ENCODE assay signal across 8 cellular contexts in the genomic region with DNA sequence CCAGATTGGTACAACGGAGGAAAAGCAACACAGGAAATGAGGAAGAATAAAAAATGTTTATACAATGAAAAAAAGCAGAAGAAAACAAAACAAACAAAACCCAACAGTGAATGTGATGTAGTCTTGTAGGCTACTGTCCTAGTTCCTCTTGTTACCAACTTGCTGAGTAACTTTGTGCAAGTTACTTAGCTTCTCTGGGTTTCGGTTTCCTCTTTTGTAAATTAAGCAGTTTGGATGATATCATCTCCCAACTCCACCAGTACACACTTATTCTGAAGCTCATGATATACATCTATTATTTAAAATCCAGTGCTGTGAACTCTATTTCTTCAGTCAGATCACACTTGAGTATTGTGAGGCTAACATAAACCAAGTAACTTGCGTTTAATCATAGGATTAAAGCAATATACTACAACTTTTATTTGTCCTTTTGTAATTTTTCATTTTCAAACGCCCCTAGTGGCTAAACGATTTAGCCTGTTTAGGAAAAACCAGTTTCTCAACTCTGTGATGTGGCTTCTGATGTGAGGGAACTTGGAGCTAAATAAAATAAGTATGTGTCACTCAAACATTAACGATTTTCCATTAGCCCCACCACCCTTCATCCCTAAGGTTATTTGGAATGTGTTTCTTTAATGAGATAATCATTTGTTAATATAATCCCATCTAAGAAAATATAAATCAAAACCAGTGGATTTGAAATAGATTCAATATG. TPM values are rescaled to one million over a fixed set of nuclear protein-coding genes. Genes with fewer than 3 reads are reported as not detected.
A peak's percentile ranks its signal among the peaks of the same experiment; 100 is the strongest.
DNase-seq lines count a peak whose midpoint lies in the region; ATAC-seq, FAIRE-seq and TF ChIP-seq lines count a peak whose summit lies in the region.

No MANE protein-coding gene starts in this region.

- TF ChIP-seq EP300 in HepG2 (IDR thresholded peaks at IDR 0.05; ENCODE audit: low read depth in 2 of 2, low read length in 2 of 2) (no peak), HepG2 (CRISPR knock-in tag; IDR thresholded peaks at IDR 0.05; ENCODE audit: borderline replicate concordance) (no peak)

- FAIRE-seq in HepG2 (lab: Jason Lieb, UNC) = no peak

- WGBS in HepG2 (ENCODE audit: low lambda C conversion rate) = 5% methylated on average over 6 of the region's 6 CpGs
- 12 to 15% methylated on average over 6 of the region's 6 CpGs for WGBS in thyroid gland, 2 donors

- H3K4me3 ChIP-seq in AG04450 (ENCODE audit: low read depth, low read length) = no peak overlapping the region
- no peak overlapping the region; the same call in 1 of the 2 replicates for H3K4me3 ChIP-seq in GM12864 (ENCODE audit: low read depth, low read length)
- no peak overlapping the region for H3K4me3 ChIP-seq in astrocyte of the cerebellum (ENCODE audit: low read depth, low read length)
- H3K4me3 ChIP-seq in HepG2 (replicated peaks in 1 of 3; ENCODE audit: insufficient read depth in 1 of 3, low read depth in 2 of 3, low read length in 3 of 3) = peak overlapping the region; percentile 57 to 81 (median 57); a peak in 5 of 6 replicates
- H3K4me3 ChIP-seq in thyroid gland (replicated peaks in 1 of 3) = no peak overlapping the region

- peak overlapping the region; percentile 99 for H3K4me2 ChIP-seq in HepG2 (ENCODE audit: low read depth, low read length)

- no peaks in the 10 kb centered on the region for H3K27me3 ChIP-seq in AG04450 (ENCODE audit: control insufficient read depth, insufficient read depth, low read length)
- H3K27me3 ChIP-seq in HepG2 (ENCODE audit: control insufficient read depth in 1 of 2, insufficient read depth in 2 of 2, low read length in 2 of 2) = no peaks in the 10 kb centered on the region; a peak in 1 of 5 replicates
- H3K27me3 ChIP-seq in thyroid gland = no peaks in the 10 kb centered on the region

- peaks cover 45% of the 10 kb centered on the region for H3K79me2 ChIP-seq in HepG2 (ENCODE audit: insufficient read depth, low read length)

- CTCF ChIA-PET in AG04450 (lab: Charles Lee) (interaction anchor here (0.6 to 2.6 kb wide), 27 partner anchors 9 to 231 kb away, joined by 3 to 13 read pairs (median 4); a partner anchor contains a TSS), HepG2 (lab: Yijun Ruan, JAX; ENCODE audit: low intra/inter-chr PET ratio, low total read pairs) (no interaction called here)

- intact Hi-C loops in HepG2 (cut with micrococcal nuclease; ENCODE audit: unreplicated experiment) (no loop called here), thyroid gland (cut with DNase I) (no loop called here)

- TF ChIP-seq CTCF in AG04450 (IDR thresholded peaks at IDR 0.05; ENCODE audit: low read depth, low read length) (peak; percentile 78), GM12864 (IDR thresholded peaks at IDR 0.05; ENCODE audit: low read depth, low read length, missing control alignments) (peak; percentile 68), astrocyte of the cerebellum (IDR thresholded peaks at IDR 0.05; ENCODE audit: low read depth, low read length, missing control alignments) (peak; percentile 71), HepG2 (CRISPR knock-in tag; IDR thresholded peaks at IDR 0.05) (peak; percentile 54), thyroid gland (IDR thresholded peaks at IDR 0.05) (peak; percentile 62 to 93 (median 70))

- in situ Hi-C loops in astrocyte of the cerebellum (cut with HindIII; ENCODE audit: low sequenced_read_pairs) (loop anchor here (10.0 kb wide), 1 partner anchor 62 kb away; a partner anchor contains a TSS), HepG2 (cut with HindIII; ENCODE audit: extremely low pct_ligation_motif_present, low pct_unique_long_range_greater_than_20kb) (no loop called here)

- peaks cover 13% of the 10 kb centered on the region for H4K20me1 ChIP-seq in HepG2 (ENCODE audit: insufficient read depth, low read length)

- H3K9me3 ChIP-seq in AG04450 (ENCODE audit: control insufficient read depth, insufficient read depth, low read length) (no peaks in the 10 kb centered on the region; the same call in 1 of the 2 replicates), HepG2 (ENCODE audit: low read length) (no peaks in the 10 kb centered on the region), thyroid gland (no peaks in the 10 kb centered on the region)

- peak overlapping the region; percentile 93 for H2AFZ ChIP-seq in HepG2 (ENCODE audit: low read length)

- peak overlapping the region; percentile 94 for H3K9ac ChIP-seq in HepG2 (ENCODE audit: insufficient read depth, low read depth, low read length)

- POLR2A ChIA-PET in AG04450 (lab: Yijun Ruan, JAX) (interaction anchor here (0.6 to 1.4 kb wide), 4 partner anchors 9 to 544 kb away, joined by 3 to 5 read pairs (median 4); no protein-coding TSS in a partner anchor), HepG2 (lab: Yijun Ruan, JAX) (interaction anchor here (0.7 to 6.5 kb wide), 11 partner anchors 9 to 93 kb away, joined by 4 to 46 read pairs (median 16); a partner anchor contains a TSS)

- no peak for TF ChIP-seq RAD21 in HepG2 (CRISPR knock-in tag; IDR thresholded peaks at IDR 0.05)

- H3K4me1 ChIP-seq in HepG2 (ENCODE audit: insufficient read depth, low read length) = peaks cover 66% of the 10 kb centered on the region
- peaks cover 22 to 38% of the 10 kb centered on the region in 2 donors for H3K4me1 ChIP-seq in thyroid gland

- ATAC-seq in HepG2 = no peak

- DNase-seq in AG04450 (ENCODE audit: low read depth, low spot score) = no peak
- peak; percentile 83 for DNase-seq in GM12864 (ENCODE audit: low read depth)
- peak; percentile 87 for DNase-seq in NCI-H510A treated with DMSO at 0.1 percent for 48 hours (lab: John Stamatoyannopoulos, UW)
- no peak for DNase-seq in astrocyte of the cerebellum (ENCODE audit: low read depth)
- DNase-seq in HepG2 (ENCODE audit: low spot score) = peak; percentile 52
- DNase-seq in thyroid gland = no peak
- no peak for DNase-seq in HPDE6-E6E7 (ENCODE audit: extremely low spot score)
- no peak for DNase-seq in amygdala (lab: John Stamatoyannopoulos, UW)

- H3K36me3 ChIP-seq in HepG2 (replicated peaks in 1 of 2; ENCODE audit: control insufficient read depth in 1 of 2, insufficient read depth in 2 of 2, low read length in 2 of 2) = peaks cover 4 to 8% of the 10 kb centered on the region in 2 experiments; a peak in 4 of 5 replicates
- H3K36me3 ChIP-seq in thyroid gland = peaks cover 8 to 12% of the 10 kb centered on the region in 2 donors

- BruUV-seq in HepG2 (replicated peaks; lab: Mats Ljungman, UMichigan) = no TSS peak

- TF ChIP-seq POLR2A in HepG2 (IDR thresholded peaks at IDR 0.05; ENCODE audit: insufficient read depth in 1 of 2, low read depth in 2 of 2, low read length in 2 of 2) (no peak), thyroid gland (IDR thresholded peaks at IDR 0.05) (no peak)

- H3K27ac ChIP-seq in AG04450 (ENCODE audit: low read depth, low read length) (no peak overlapping the region), HepG2 (ENCODE audit: extremely low read length, insufficient read depth, low read length) (peak overlapping the region; percentile 93), thyroid gland (peak overlapping the region; percentile 98 to 100 (median 100))

RNA-seq across cellular contexts. Expression of a gene that starts 1.4 kb away (rescaled TPM):
- polyA plus RNA-seq in AG04450 (2011; rRNA removed) = 11.1 and 11.4 TPM in 2 replicates
- 11.3 and 13.7 TPM in 2 replicates for polyA minus RNA-seq in AG04450 (2011; rRNA and poly(A)+ RNA removed)
- total RNA-seq in HepG2 (2016; rRNA removed; fragmentation: Illumina TruSeq; extraction: Trizol) = 28.6 and 33.0 TPM in 2 replicates
- 37.2 and 44.0 TPM in 2 replicates for total RNA-seq in HepG2 (2016; cell fraction: cytosol; rRNA removed; fragmentation: Illumina TruSeq; extraction: Trizol; ENCODE audit: low read depth)
- 21.2 and 33.0 TPM in 2 replicates for total RNA-seq in HepG2 (2016; cell fraction: insoluble cytoplasmic fraction; rRNA removed; fragmentation: Illumina TruSeq; extraction: Trizol)
- total RNA-seq in HepG2 (2016; cell fraction: membrane; rRNA removed; fragmentation: Illumina TruSeq; extraction: Trizol) = 58.6 and 59.5 TPM in 2 replicates
- 38.6 and 43.6 TPM in 2 replicates for total RNA-seq in HepG2 (2016; cell fraction: nucleus; rRNA removed; fragmentation: Illumina TruSeq; extraction: Trizol)
- 30.7 and 31.6 TPM in 2 replicates for polyA plus RNA-seq in HepG2 (2011; rRNA removed)
- polyA plus RNA-seq in HepG2 (2011; cell fraction: cytosol; rRNA removed) = 18.7 and 21.7 TPM in 2 replicates
- 50.0 and 56.4 TPM in 2 replicates for polyA plus RNA-seq in HepG2 (2011; cell fraction: nucleus; rRNA removed)
- polyA plus RNA-seq in HepG2 (2012) = 20.8 and 23.9 TPM in 2 replicates
- polyA plus RNA-seq in HepG2 (2016; cell fraction: cytosol; fragmentation: Illumina TruSeq; extraction: Trizol; ENCODE audit: low read depth) = 55.3 and 62.7 TPM in 2 replicates
- polyA plus RNA-seq in HepG2 (2016; cell fraction: insoluble cytoplasmic fraction; fragmentation: Illumina TruSeq; extraction: Trizol; ENCODE audit: low read depth) = 28.7 and 35.1 TPM in 2 replicates
- polyA plus RNA-seq in HepG2 (2016; cell fraction: membrane; fragmentation: Illumina TruSeq; extraction: Trizol; ENCODE audit: low read depth) = 64.7 and 69.9 TPM in 2 replicates
- polyA plus RNA-seq in HepG2 (2016; cell fraction: nucleus; fragmentation: Illumina TruSeq; extraction: Trizol; ENCODE audit: insufficient read depth, low read depth) = 52.8 and 60.0 TPM in 2 replicates
- polyA minus RNA-seq in HepG2 (2011; rRNA and poly(A)+ RNA removed; ENCODE audit: low replicate concordance) = 24.3 and 28.1 TPM in 2 replicates
- 10.4 and 14.9 TPM in 2 replicates for polyA minus RNA-seq in HepG2 (2011; cell fraction: cytosol; rRNA and poly(A)+ RNA removed)
- 78.9 and 91.3 TPM in 2 replicates for polyA minus RNA-seq in HepG2 (2011; cell fraction: nucleus; rRNA and poly(A)+ RNA removed)
- total RNA-seq in thyroid gland = 10 to 100 TPM; 32.5 to 61.4 (median 47.9) TPM

RNA-seq across cellular contexts. Expression of a gene that starts 18.2 kb away (rescaled TPM):
- 12.4 and 16.8 TPM in 2 replicates for polyA plus RNA-seq in AG04450 (2011; rRNA removed)
- polyA minus RNA-seq in AG04450 (2011; rRNA and poly(A)+ RNA removed) = 9.2 and 17.0 TPM in 2 replicates
- total RNA-seq in HepG2 (2016; rRNA removed; fragmentation: Illumina TruSeq; extraction: Trizol) = 93.6 and 95.6 TPM in 2 replicates
- 31.6 and 39.5 TPM in 2 replicates for total RNA-seq in HepG2 (2016; cell fraction: cytosol; rRNA removed; fragmentation: Illumina TruSeq; extraction: Trizol; ENCODE audit: low read depth)
- total RNA-seq in HepG2 (2016; cell fraction: insoluble cytoplasmic fraction; rRNA removed; fragmentation: Illumina TruSeq; extraction: Trizol) = 94.0 and 98.0 TPM in 2 replicates
- total RNA-seq in HepG2 (2016; cell fraction: membrane; rRNA removed; fragmentation: Illumina TruSeq; extraction: Trizol) = 35.0 and 44.2 TPM in 2 replicates
- total RNA-seq in HepG2 (2016; cell fraction: nucleus; rRNA removed; fragmentation: Illumina TruSeq; extraction: Trizol) = 44.3 and 48.9 TPM in 2 replicates
- 59.9 and 93.0 TPM in 2 replicates for polyA plus RNA-seq in HepG2 (2011; rRNA removed)
- 65.7 and 112 TPM in 2 replicates for polyA plus RNA-seq in HepG2 (2011; cell fraction: cytosol; rRNA removed)
- 162 and 164 TPM in 2 replicates for polyA plus RNA-seq in HepG2 (2011; cell fraction: nucleus; rRNA removed)
- polyA plus RNA-seq in HepG2 (2012) = 57.4 and 59.7 TPM in 2 replicates
- 29.0 and 30.8 TPM in 2 replicates for polyA plus RNA-seq in HepG2 (2016; cell fraction: cytosol; fragmentation: Illumina TruSeq; extraction: Trizol; ENCODE audit: low read depth)
- 86.3 and 86.5 TPM in 2 replicates for polyA plus RNA-seq in HepG2 (2016; cell fraction: insoluble cytoplasmic fraction; fragmentation: Illumina TruSeq; extraction: Trizol; ENCODE audit: low read depth)
- 25.3 and 27.1 TPM in 2 replicates for polyA plus RNA-seq in HepG2 (2016; cell fraction: membrane; fragmentation: Illumina TruSeq; extraction: Trizol; ENCODE audit: low read depth)
- 72.3 and 78.9 TPM in 2 replicates for polyA plus RNA-seq in HepG2 (2016; cell fraction: nucleus; fragmentation: Illumina TruSeq; extraction: Trizol; ENCODE audit: insufficient read depth, low read depth)
- polyA minus RNA-seq in HepG2 (2011; rRNA and poly(A)+ RNA removed; ENCODE audit: low replicate concordance) = 28.9 and 121 TPM in 2 replicates
- 45.9 and 49.6 TPM in 2 replicates for polyA minus RNA-seq in HepG2 (2011; cell fraction: cytosol; rRNA and poly(A)+ RNA removed)
- polyA minus RNA-seq in HepG2 (2011; cell fraction: nucleus; rRNA and poly(A)+ RNA removed) = 26.3 and 28.6 TPM in 2 replicates
- 10 to 100 TPM; 15.4 to 28.5 (median 24.9) TPM for total RNA-seq in thyroid gland

Comparison
In these comparisons a context has a peak if more than half of its experiments do, and no peak if none do; other contexts are left out.
1. DNase-seq: peak in GM12864 (single experiment), NCI-H510A treated with DMSO at 0.1 percent for 48 hours (single experiment) and HepG2 (single experiment); none in AG04450 (single experiment), astrocyte of the cerebellum (single experiment), thyroid gland (0 of 2), HPDE6-E6E7 (single experiment) and amygdala (0 of 56).
2. H3K4me3 ChIP-seq: peak in HepG2 (3 of 3); none in AG04450 (single experiment), GM12864 (single experiment), astrocyte of the cerebellum (single experiment) and thyroid gland (0 of 3).
3. Peak in every context shown above with its lines, with median percentiles within 50 percentile points of each other: CTCF ChIP-seq.